ENCODE assay signal across 17 cellular contexts in genomic region chrX:23331701-23332100, GRCh38. TPM values are rescaled to one million over a fixed set of nuclear protein-coding genes. Genes with fewer than 3 reads are reported as not detected.
DNase-seq lines count a peak whose midpoint lies in the region; ATAC-seq, FAIRE-seq and TF ChIP-seq lines count a peak whose summit lies in the region.
"Had no signal": no experiment of that assay in that cellular context is flagged by ENCODE, and none has a peak within 500 bp of the region (broad histone marks: within the 10 kb centered on the region; RNA-seq: fewer than 3 reads in every experiment).

No MANE protein-coding gene starts in this region.

- intact Hi-C loops in psoas muscle (cut with DNase I), result no loop called here

- ATAC-seq in psoas muscle, result no peak
- ATAC-seq: activated T-cell treated with anti-CD3 and anti-CD28 coated beads, Interleukin-2, amount 50 U/mL, for 4 hours; HCT116; naive thymus-derived CD8-positive, alpha-beta T cell had no signal

- H3K27ac ChIP-seq in iPS-20b (ENCODE audit: low read length) (no peak overlapping the region), psoas muscle (no peak overlapping the region), tibial nerve (no peak overlapping the region)
- H3K27ac ChIP-seq: lower lobe of right lung had no signal

- TF ChIP-seq POLR2A in tibial nerve (IDR thresholded peaks at IDR 0.05), result no peak

- H3K27me3 ChIP-seq in H7 (ENCODE audit: control insufficient read depth, insufficient read depth, low read length) (peaks cover 19% of the 10 kb centered on the region), bronchial epithelial cell (ENCODE audit: control insufficient read depth, insufficient read depth, low read length) (peaks cover 25% of the 10 kb centered on the region), iPS-20b (ENCODE audit: insufficient read depth, low read length) (peaks cover 58% of the 10 kb centered on the region), psoas muscle (ENCODE audit: insufficient read depth in 3 of 3, low read length in 2 of 3) (peaks cover 0 to 53% (median 7%) of the 10 kb centered on the region in 3 donors), tibial nerve (peaks cover 0 to 61% of the 10 kb centered on the region in 2 donors)

- DNase-seq in H7 (peak; percentile 48), bronchial epithelial cell (ENCODE audit: low read depth) (no peak), psoas muscle (no peak), tibial nerve (ENCODE audit: low spot score in 2 of 2) (no peak), SKM-1 (lab: John Stamatoyannopoulos, UW; ENCODE audit: unreplicated experiment) (no peak), NCI-H2196 (lab: John Stamatoyannopoulos, UW; ENCODE audit: unreplicated experiment) (no peak)
- DNase-seq: activated CD4-positive, alpha-beta T cell treated with anti-CD3 and anti-CD28 coated beads, Interleukin-2, amount 50 U/mL, for 48 hours; activated T-cell treated with anti-CD3 and anti-CD28 coated beads, Interleukin-2, amount 50 U/mL, for 4 hours; DMS 273 treated with DMSO at 0.1 percent for 48 hours; effector memory CD4-positive, alpha-beta T cell; lower lobe of right lung; NCI-H1694 treated with DMSO at 0.1 percent for 48 hours; NCI-H510A had no signal

- 0 out of 2 replicates have a peak, but pooled peaks cover 3% of the 10 kb centered on the region for H3K4me1 ChIP-seq in iPS-20b (ENCODE audit: insufficient read depth, low read length)
- H3K4me1 ChIP-seq in psoas muscle, result peaks cover 2% of the 10 kb centered on the region
- H3K4me1 ChIP-seq in tibial nerve, result peaks cover 0 to 33% (median 3%) of the 10 kb centered on the region in 4 donors
- H3K4me1 ChIP-seq: lower lobe of right lung had no signal

- WGBS in psoas muscle, 3 donors, result 12 to 28% (median 20%) methylated on average over 11 of the region's 11 CpGs
- 8 to 34% methylated on average over 11 of the region's 11 CpGs for WGBS in tibial nerve, 2 donors

- H3K9ac ChIP-seq in iPS-20b (ENCODE audit: low read depth, low read length), result peak overlapping the region; percentile 2; the same call in 1 of the 2 replicates

- no peaks in the 10 kb centered on the region for H3K36me3 ChIP-seq in H7 (replicated peaks; ENCODE audit: control insufficient read depth, insufficient read depth, low read length)
- H3K36me3 ChIP-seq in bronchial epithelial cell (ENCODE audit: control insufficient read depth, insufficient read depth, low read length), result no peaks in the 10 kb centered on the region
- no peaks in the 10 kb centered on the region for H3K36me3 ChIP-seq in iPS-20b (ENCODE audit: insufficient read depth, low read depth, low read length)
- H3K36me3 ChIP-seq in psoas muscle (ENCODE audit: insufficient read depth in 1 of 2, low read depth in 1 of 2), result no peaks in the 10 kb centered on the region
- no peaks in the 10 kb centered on the region for H3K36me3 ChIP-seq in tibial nerve
- H3K36me3 ChIP-seq: lower lobe of right lung had no signal

- H3K4me3 ChIP-seq in H7 (ENCODE audit: insufficient read depth, low read depth, low read length), result peak overlapping the region; percentile 74
- H3K4me3 ChIP-seq in bronchial epithelial cell (ENCODE audit: low read depth, low read length), result no peak overlapping the region
- peak overlapping the region; percentile 74 for H3K4me3 ChIP-seq in iPS-20b (ENCODE audit: low read length)
- peak overlapping the region; percentile 26 for H3K4me3 ChIP-seq in psoas muscle
- H3K4me3 ChIP-seq in tibial nerve, result peak overlapping the region in 1 of 4 donors; percentile 43

- H3K9me3 ChIP-seq in iPS-20b (ENCODE audit: insufficient read depth, low read depth, low read length), result no peaks in the 10 kb centered on the region
- no peaks in the 10 kb centered on the region for H3K9me3 ChIP-seq in psoas muscle
- no peaks in the 10 kb centered on the region for H3K9me3 ChIP-seq in tibial nerve
- H3K9me3 ChIP-seq: lower lobe of right lung had no signal

- TF ChIP-seq EP300 in tibial nerve (IDR thresholded peaks at IDR 0.05), result no peak

- FAIRE-seq in bronchial epithelial cell (lab: Jason Lieb, UNC), result peak; percentile 13
- FAIRE-seq: TTC549 had no signal

- TF ChIP-seq CTCF in bronchial epithelial cell (IDR thresholded peaks at IDR 0.05; ENCODE audit: insufficient read depth, low read length, severe bottlenecking) (no peak), psoas muscle (IDR thresholded peaks at IDR 0.05) (no peak), tibial nerve (IDR thresholded peaks at IDR 0.05) (no peak)

RNA-seq across cellular contexts. Expression of gene PTCHD1, which starts 2.9 kb away (rescaled TPM):
- 4.3 and 5.7 TPM in 2 replicates for total RNA-seq in H7 (2014; rRNA removed; shearing (Covaris generic))
- total RNA-seq in bronchial epithelial cell (under 0.01 TPM in 1 of 2 replicates, not detected in the other), psoas muscle (under 1 TPM; 0.05 to 0.13 (median 0.10) TPM), tibial nerve (under 1 TPM in 3 of 4 donors, not detected in 1; under 0.01 to 0.59 (median under 0.01) TPM)
- polyA plus RNA-seq in psoas muscle, result under 1 TPM; 0.01 to 0.05 (median 0.01) TPM
- total RNA-seq: activated T-cell treated with anti-CD3 and anti-CD28 coated beads, Interleukin-2, amount 50 U/mL, for 4 hours; naive thymus-derived CD8-positive, alpha-beta T cell had no signal
- polyA plus RNA-seq: naive thymus-derived CD8-positive, alpha-beta T cell had no signal
